In genomic region chr20:18613553-18613952, GRCh38 we compare ENCODE assay signal across 1 cellular context.
TF ChIP-seq lines count a peak whose summit lies in the region.

No MANE protein-coding gene starts in this region.

TF ChIP-seq in GM23338, 12 proteins besides CTCF, POLR2A, EP300 and RAD21 (continued from another document):
- TF ChIP-seq ZNF462 (CRISPR knock-in tag; IDR thresholded peaks at IDR 0.05) (no peak), CREB1 (CRISPR knock-in tag; IDR thresholded peaks at IDR 0.05; ENCODE audit: low read depth) (no peak)
TF ChIP-seq in GM23338: peak in this region for 0.
